In genomic region chr4:118270492-118270891, GRCh38 we compare ENCODE assay signal across 8 cellular contexts.
A peak's percentile ranks its signal among the peaks of the same experiment; 100 is the strongest.
DNase-seq lines count a peak whose midpoint lies in the region; ATAC-seq and TF ChIP-seq lines count a peak whose summit lies in the region.

No MANE protein-coding gene starts in this region.

- peaks cover 4% of the 10 kb centered on the region for H3K27me3 Mint-ChIP-seq in activated CD8-positive, alpha-beta T cell treated with anti-CD3 and anti-CD28 coated beads for 36 hours

- ATAC-seq in GM21717 (IDR thresholded peaks at IDR 0.05; ENCODE audit: unreplicated experiment), result peak; percentile 45
- no peak for ATAC-seq in activated CD8-positive, alpha-beta T cell treated with anti-CD3 and anti-CD28 coated beads for 36 hours
- ATAC-seq in activated naive CD4-positive, alpha-beta T cell treated with anti-CD3 and anti-CD28 coated beads, Interleukin-2, amount 50 U/mL, for 72 hours, result no peak

- no peak overlapping the region for H3K4me3 Mint-ChIP-seq in activated CD8-positive, alpha-beta T cell treated with anti-CD3 and anti-CD28 coated beads for 36 hours

- no peaks in the 10 kb centered on the region for H3K36me3 ChIP-seq in uterus

- H3K4me1 Mint-ChIP-seq in activated CD8-positive, alpha-beta T cell treated with anti-CD3 and anti-CD28 coated beads for 36 hours (ENCODE audit: low read depth), result peaks cover 2% of the 10 kb centered on the region

- no peaks in the 10 kb centered on the region for H3K4me1 ChIP-seq in uterus

- H3K36me3 Mint-ChIP-seq in activated CD8-positive, alpha-beta T cell treated with anti-CD3 and anti-CD28 coated beads for 36 hours (ENCODE audit: low read depth), result no peaks in the 10 kb centered on the region
- H3K36me3 Mint-ChIP-seq in activated naive CD4-positive, alpha-beta T cell treated with anti-CD3 and anti-CD28 coated beads, Interleukin-2, amount 50 U/mL, for 72 hours, result no peaks in the 10 kb centered on the region

- POLR2A ChIA-PET in activated CD8-positive, alpha-beta T cell treated with anti-CD3 and anti-CD28 coated beads for 36 hours (lab: Charles Lee), result no interaction called here

- no peak overlapping the region for H3K27ac Mint-ChIP-seq in activated CD8-positive, alpha-beta T cell treated with anti-CD3 and anti-CD28 coated beads for 36 hours
- no peak overlapping the region for H3K27ac Mint-ChIP-seq in activated naive CD4-positive, alpha-beta T cell treated with anti-CD3 and anti-CD28 coated beads, Interleukin-2, amount 50 U/mL, for 72 hours

- TF ChIP-seq POLR2A in uterus (IDR thresholded peaks at IDR 0.05), result no peak

- no peaks in the 10 kb centered on the region for H3K9me3 Mint-ChIP-seq in activated CD8-positive, alpha-beta T cell treated with anti-CD3 and anti-CD28 coated beads for 36 hours
- no peaks in the 10 kb centered on the region for H3K9me3 Mint-ChIP-seq in activated naive CD4-positive, alpha-beta T cell treated with anti-CD3 and anti-CD28 coated beads, Interleukin-2, amount 50 U/mL, for 72 hours

- no peak overlapping the region for H3K27ac ChIP-seq in uterus

- no peaks in the 10 kb centered on the region for H3K9me3 ChIP-seq in uterus

- intact Hi-C loops in activated CD8-positive, alpha-beta T cell treated with anti-CD3 and anti-CD28 coated beads for 36 hours (cut with micrococcal nuclease), result no loop called here
- intact Hi-C loops in uterus (cut with DNase I; ENCODE audit: low total_unique reads), result no loop called here

- TF ChIP-seq CTCF in activated CD8-positive, alpha-beta T cell treated with anti-CD3 and anti-CD28 coated beads for 36 hours (IDR thresholded peaks at IDR 0.05), result peak; percentile 72
- TF ChIP-seq CTCF in uterus (IDR thresholded peaks at IDR 0.05), result peak; percentile 28 to 54 (median 36)

- H3K27me3 ChIP-seq in uterus, result no peaks in the 10 kb centered on the region

- DNase-seq in G401 (ENCODE audit: low spot score), result peak; percentile 80
- DNase-seq in NAMALWA (ENCODE audit: low spot score), result peak; percentile 71
- DNase-seq in activated CD8-positive, alpha-beta T cell treated with anti-CD3 and anti-CD28 coated beads for 36 hours, result no peak
- DNase-seq in iPS-NIHi11 (ENCODE audit: low spot score), result peak; percentile 27
- DNase-seq in uterus, result no peak
- no peak for DNase-seq in stimulated activated CD8-positive, alpha-beta memory T cell treated with anti-CD3 and anti-CD28 coated beads, Interleukin-4, amount 100 ng/mL, for 48 hours
- DNase-seq in activated naive CD4-positive, alpha-beta T cell treated with anti-CD3 and anti-CD28 coated beads, Interleukin-2, amount 50 U/mL, for 72 hours (ENCODE audit: low spot score in 2 of 2), result no peak

- in situ Hi-C loops in G401 (cut with HindIII; ENCODE audit: low sequenced_read_pairs), result no loop called here

- CTCF ChIA-PET in activated CD8-positive, alpha-beta T cell treated with anti-CD3 and anti-CD28 coated beads for 36 hours (lab: Charles Lee), result interaction anchor here (1.0 to 3.5 kb wide), 4 partner anchors 9 to 823 kb away, joined by 3 to 15 read pairs (median 4); no protein-coding TSS in a partner anchor

- H3K4me3 ChIP-seq in uterus, result no peak overlapping the region

Comparison
In these comparisons a context has a peak if more than half of its experiments do, and no peak if none do; other contexts are left out.
1. DNase-seq: peak in G401 (single experiment), NAMALWA (single experiment) and iPS-NIHi11 (single experiment); none in activated CD8-positive, alpha-beta T cell treated with anti-CD3 and anti-CD28 coated beads for 36 hours (single experiment), uterus (0 of 2), stimulated activated CD8-positive, alpha-beta memory T cell treated with anti-CD3 and anti-CD28 coated beads, Interleukin-4, amount 100 ng/mL, for 48 hours (single experiment) and activated naive CD4-positive, alpha-beta T cell treated with anti-CD3 and anti-CD28 coated beads, Interleukin-2, amount 50 U/mL, for 72 hours (0 of 2).